In the genomic region with DNA sequence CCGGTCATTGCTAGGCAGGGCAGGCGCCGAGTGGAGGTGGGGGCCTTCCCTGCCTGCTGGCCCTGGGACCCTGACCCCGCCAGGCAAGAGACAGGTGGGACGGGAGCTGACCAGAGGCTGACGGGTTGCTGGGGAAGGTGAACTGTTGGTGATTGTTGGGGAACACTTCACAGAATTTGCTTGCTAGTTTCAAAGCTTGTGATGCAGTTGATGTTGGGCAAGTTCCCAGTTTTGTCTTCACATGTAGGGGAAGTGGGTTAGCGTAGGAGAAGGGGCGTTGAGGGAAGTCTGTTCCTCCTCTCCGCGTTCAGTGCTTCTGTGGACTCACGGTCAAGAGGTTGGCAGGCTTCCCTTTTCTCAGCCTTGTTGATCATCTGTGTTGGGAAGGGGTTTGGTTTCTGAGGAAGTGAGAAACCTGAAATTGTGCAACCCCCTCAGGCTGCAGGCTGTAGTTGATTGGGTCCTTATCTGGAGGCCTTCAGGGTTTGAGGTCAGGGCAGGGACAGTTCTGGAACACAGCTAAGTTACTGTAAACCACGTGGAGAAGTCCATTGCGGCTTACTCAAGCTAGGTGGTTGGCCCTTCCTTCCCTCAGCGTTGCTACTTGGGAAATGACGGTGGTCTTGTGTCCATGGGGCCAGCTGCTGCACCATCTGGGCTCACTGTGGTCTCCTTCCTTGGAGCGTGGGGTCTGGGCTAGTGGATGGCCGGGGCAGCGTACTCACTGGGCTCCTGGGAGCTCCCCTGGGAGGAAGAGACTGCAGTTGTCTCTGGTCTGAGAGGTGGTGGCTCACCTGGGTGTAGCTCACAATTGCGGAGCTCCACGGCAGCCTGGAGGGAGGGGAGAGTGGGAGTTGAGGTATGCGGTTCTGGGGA, we compare ENCODE assay signal across 8 cellular contexts. TPM values are rescaled to one million over a fixed set of nuclear protein-coding genes. Genes with fewer than 3 reads are reported as not detected.
A peak's percentile ranks its signal among the peaks of the same experiment; 100 is the strongest.
DNase-seq lines count a peak whose midpoint lies in the region; ATAC-seq and TF ChIP-seq lines count a peak whose summit lies in the region.

No MANE protein-coding gene starts in this region.

- peak overlapping the region; percentile 88 for H3K4me3 Mint-ChIP-seq in stimulated activated effector memory CD8-positive, alpha-beta T cell treated with anti-CD3 and anti-CD28 coated beads, Interleukin-12 subunit alpha, Interleukin-12 subunit beta, amount 100 ng/mL, for 72 hours

- DNase-seq in GM13977 (ENCODE audit: low spot score) (peak; percentile 61), SJCRH30 (no peak), caudate nucleus (lab: John Stamatoyannopoulos, UW) (peak in 29 of 61 donors; percentile 5 to 83 (median 32)), lower leg skin (ENCODE audit: low spot score in 2 of 2) (peak; percentile 79 to 90), foreskin melanocyte (no peak)
- DNase-seq in stimulated activated effector memory CD8-positive, alpha-beta T cell treated with anti-CD3 and anti-CD28 coated beads, Interleukin-12 subunit alpha, Interleukin-12 subunit beta, amount 100 ng/mL, for 72 hours (ENCODE audit: low spot score in 2 of 2) = peak in 1 of 2 donors; percentile 63

- in situ Hi-C loops in GM13977 (cut with MboI; ENCODE audit: low pct_unique_long_range_greater_than_20kb, low sequenced_read_pairs, unreplicated experiment) = no loop called here

- no peak for TF ChIP-seq POLR2A in lower leg skin (IDR thresholded peaks at IDR 0.05)

- H3K27ac ChIP-seq in SJCRH30 (0 out of 2 replicates have a peak overlapping the region, but pooled peaks have one; percentile 54), caudate nucleus (ENCODE audit: low read depth, low read length) (peak overlapping the region; percentile 91)

- H3K4me1 ChIP-seq in SJCRH30 = peaks cover 67% of the 10 kb centered on the region

- intact Hi-C loops in lower leg skin (cut with DNase I; ENCODE audit: low total_unique reads) = no loop called here

- WGBS in lower leg skin, 2 donors = 71 to 72% methylated on average over 21 of the region's 21 CpGs

- no peak for TF ChIP-seq CTCF in GM13977 (IDR thresholded peaks at IDR 0.05; ENCODE audit: extremely low read depth, insufficient read depth, missing control alignments)
- no peak for TF ChIP-seq CTCF in lower leg skin (IDR thresholded peaks at IDR 0.05)

- peaks cover 97% of the 10 kb centered on the region for H3K36me3 Mint-ChIP-seq in stimulated activated effector memory CD8-positive, alpha-beta T cell treated with anti-CD3 and anti-CD28 coated beads, Interleukin-12 subunit alpha, Interleukin-12 subunit beta, amount 100 ng/mL, for 72 hours

- H3K4me3 ChIP-seq in SJCRH30 = no peak overlapping the region
- no peak overlapping the region for H3K4me3 ChIP-seq in lower leg skin (ENCODE audit: low read depth, poor library complexity, severe bottlenecking)

- H3K36me3 ChIP-seq in SJCRH30 = peaks cover 52% of the 10 kb centered on the region

- H3K27me3 ChIP-seq in SJCRH30 = no peaks in the 10 kb centered on the region

- no peaks in the 10 kb centered on the region for H3K9me3 ChIP-seq in SJCRH30 (replicated peaks)

- H3K9me3 Mint-ChIP-seq in stimulated activated effector memory CD8-positive, alpha-beta T cell treated with anti-CD3 and anti-CD28 coated beads, Interleukin-12 subunit alpha, Interleukin-12 subunit beta, amount 100 ng/mL, for 72 hours = no peaks in the 10 kb centered on the region

- H3K27ac Mint-ChIP-seq in stimulated activated effector memory CD8-positive, alpha-beta T cell treated with anti-CD3 and anti-CD28 coated beads, Interleukin-12 subunit alpha, Interleukin-12 subunit beta, amount 100 ng/mL, for 72 hours = peak overlapping the region; percentile 90

- peak; percentile 43 for ATAC-seq in HG02973 (IDR thresholded peaks at IDR 0.05; ENCODE audit: unreplicated experiment)
- ATAC-seq in stimulated activated effector memory CD8-positive, alpha-beta T cell treated with anti-CD3 and anti-CD28 coated beads, Interleukin-12 subunit alpha, Interleukin-12 subunit beta, amount 100 ng/mL, for 72 hours = no peak
- ATAC-seq in HG03469 (IDR thresholded peaks at IDR 0.05; ENCODE audit: unreplicated experiment) = no peak

- peaks cover 84% of the 10 kb centered on the region for H3K4me1 Mint-ChIP-seq in stimulated activated effector memory CD8-positive, alpha-beta T cell treated with anti-CD3 and anti-CD28 coated beads, Interleukin-12 subunit alpha, Interleukin-12 subunit beta, amount 100 ng/mL, for 72 hours

RNA-seq across cellular contexts. Expression of gene RPS9, which starts 7.5 kb away (rescaled TPM):
- total RNA-seq in SJCRH30 (2014; rRNA removed; shearing (Covaris generic)) = 2,113 and 3,052 TPM in 2 replicates
- 1,000 to 10,000 TPM; 2,457 to 3,045 (median 2,759) TPM for total RNA-seq in lower leg skin

RNA-seq across cellular contexts. Expression of gene LILRB3, which starts 14.7 kb away (rescaled TPM):
- 0.25 and 0.71 TPM in 2 replicates for total RNA-seq in SJCRH30 (2014; rRNA removed; shearing (Covaris generic))
- 1 to 10 TPM in 2 of 4 donors, under 1 TPM in 2; 0.65 to 7.7 (median 3.5) TPM for total RNA-seq in lower leg skin

RNA-seq across cellular contexts. Expression of gene TSEN34, which starts 17.0 kb away (rescaled TPM):
- total RNA-seq in SJCRH30 (2014; rRNA removed; shearing (Covaris generic)) = 70.7 and 81.6 TPM in 2 replicates
- 100 to 1,000 TPM in 2 of 4 donors, 10 to 100 TPM in 2; 80.5 to 118 (median 107) TPM for total RNA-seq in lower leg skin

RNA-seq across cellular contexts. Expression of gene MBOAT7, which starts 18.8 kb away (rescaled TPM):
- 32.1 and 34.6 TPM in 2 replicates for total RNA-seq in SJCRH30 (2014; rRNA removed; shearing (Covaris generic))
- 100 to 1,000 TPM in 1 of 4 donors, 10 to 100 TPM in 3; 57.4 to 117 (median 62.2) TPM for total RNA-seq in lower leg skin

RNA-seq across cellular contexts. Expression of gene LILRA6, which starts 34.4 kb away (rescaled TPM):
- not detected in 2 replicates for total RNA-seq in SJCRH30 (2014; rRNA removed; shearing (Covaris generic))
- 1 to 10 TPM in 2 of 4 donors, under 1 TPM in 1, not detected in 1; 0.98 to 1.6 (median 1.5) TPM for total RNA-seq in lower leg skin

Comparison
In these comparisons a context has a peak if more than half of its experiments do, and no peak if none do; other contexts are left out.
1. DNase-seq: peak in GM13977 (single experiment) and lower leg skin (2 of 2); none in SJCRH30 (0 of 2) and foreskin melanocyte (single experiment).